ENCODE assay signal across 16 cellular contexts in the genomic region with DNA sequence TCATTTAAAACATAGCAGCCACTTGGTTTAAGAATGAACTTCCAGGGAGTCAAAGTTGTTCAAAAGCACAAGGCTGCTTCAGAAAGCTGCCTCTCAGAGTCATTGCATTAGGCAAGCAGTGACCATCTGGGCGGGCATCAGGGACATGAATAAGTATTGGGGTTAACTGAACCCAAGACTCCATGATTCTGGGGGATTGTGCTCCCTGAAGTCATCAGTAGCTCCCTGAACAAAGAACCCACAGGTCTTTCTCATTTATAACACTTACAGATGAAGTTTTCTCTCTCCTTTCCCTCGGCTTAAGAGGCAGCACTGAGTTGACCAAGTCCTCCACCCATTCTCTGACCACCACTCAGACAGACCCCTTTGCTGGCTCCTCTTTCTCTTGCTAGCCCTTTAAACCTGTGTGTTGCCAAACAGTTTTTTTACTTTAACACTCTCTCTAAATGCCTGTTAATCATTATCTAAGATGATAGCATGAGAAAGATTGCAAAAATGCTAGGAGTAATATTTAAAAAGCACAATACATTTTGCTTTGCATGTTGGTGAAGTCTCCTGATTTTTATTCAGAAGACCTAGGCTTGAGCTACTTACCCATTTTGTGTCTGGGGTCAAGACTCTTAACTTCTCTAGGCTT.
"Had no signal": no experiment of that assay in that cellular context is flagged by ENCODE, and none has a peak within 500 bp of the region (broad histone marks: within the 10 kb centered on the region; RNA-seq: fewer than 3 reads in every experiment).

No MANE protein-coding gene starts in this region.

- ATAC-seq: effector memory CD8-positive, alpha-beta T cell; left cardiac atrium; naive thymus-derived CD4-positive, alpha-beta T cell; sciatic nerve had no signal

- H3K36me3 ChIP-seq: neutrophil, spleen, stomach, thoracic aorta had no signal

- FAIRE-seq: frontal cortex had no signal

- DNase-seq: activated CD4-positive, alpha-beta T cell treated with anti-CD3 and anti-CD28 coated beads, Interleukin-2, amount 10 ng/mL, durations not matched to agents 24 days and 14 days; activated CD4-positive, CD25-positive, alpha-beta regulatory T cell; activated CD8-positive, alpha-beta memory T cell treated with anti-CD3 and anti-CD28 coated beads, Interleukin-2, amount 50 U/mL, for 48 hours; activated gamma-delta T cell treated with Interleukin-2 at 50 U/mL for 16 hours; effector memory CD8-positive, alpha-beta T cell; head of caudate nucleus; immature natural killer cell; left cardiac atrium; mammary epithelial cell; naive thymus-derived CD4-positive, alpha-beta T cell; spleen; stomach had no signal

- H3K4me3 ChIP-seq: spleen, stomach, thoracic aorta had no signal

- H3K27ac ChIP-seq: neutrophil, spleen, stomach, thoracic aorta had no signal

- H3K9me3 ChIP-seq: neutrophil, spleen, stomach, thoracic aorta had no signal

- H3K27me3 ChIP-seq: neutrophil, spleen, stomach had no signal
